8 cellular contexts compared by ENCODE assay signal in the genomic region with DNA sequence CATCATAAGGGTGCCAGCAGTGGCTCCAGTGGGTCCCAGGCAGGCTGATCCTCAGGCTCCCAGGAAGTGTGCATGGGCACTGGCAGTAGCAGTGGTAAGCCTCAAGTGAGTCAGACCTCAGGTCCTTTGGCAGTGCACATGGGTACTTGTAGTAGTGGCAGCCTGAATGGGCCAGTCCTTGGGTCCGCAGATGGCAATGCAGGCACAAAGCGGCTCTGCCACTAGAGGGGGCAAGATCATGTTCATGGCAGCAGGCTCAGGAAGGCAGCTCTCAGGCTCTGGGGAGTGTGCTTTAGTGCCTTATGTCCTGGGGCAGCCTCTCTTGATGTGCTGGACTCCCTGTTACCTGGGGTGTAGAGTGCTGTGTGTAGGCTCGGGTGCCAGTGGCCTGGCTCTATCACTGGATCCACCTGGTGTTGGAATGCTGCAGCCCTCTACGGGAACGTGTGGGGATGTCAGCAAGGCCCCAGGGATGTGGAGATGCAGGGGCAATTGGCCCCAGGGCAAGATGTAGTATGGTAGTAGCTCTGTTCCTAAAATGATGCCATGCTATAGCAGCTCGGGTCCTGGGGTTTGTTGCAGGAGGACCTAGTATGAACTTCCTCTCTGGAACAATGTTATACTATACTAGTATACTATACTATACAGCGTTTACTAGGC. TPM values are rescaled to one million over a fixed set of nuclear protein-coding genes. Genes with fewer than 3 reads are reported as not detected.
DNase-seq lines count a peak whose midpoint lies in the region; ATAC-seq and TF ChIP-seq lines count a peak whose summit lies in the region.

No MANE protein-coding gene starts in this region.

- H3K79me2 ChIP-seq in hepatocyte = no peaks in the 10 kb centered on the region

- peak; percentile 72 for TF ChIP-seq CTCF in LNCaP clone FGC (IDR thresholded peaks at IDR 0.05; ENCODE audit: control insufficient read depth, extremely low read depth, insufficient read depth)
- TF ChIP-seq CTCF in hepatocyte (IDR thresholded peaks at IDR 0.05; ENCODE audit: poor library complexity) = peak; percentile 50

- no peaks in the 10 kb centered on the region for H3K4me1 ChIP-seq in hepatocyte (ENCODE audit: insufficient read depth)

- H3K4me2 ChIP-seq in hepatocyte = no peak overlapping the region

- no peaks in the 10 kb centered on the region for H4K20me1 ChIP-seq in hepatocyte (ENCODE audit: insufficient read depth, poor library complexity, severe bottlenecking)

- H3K27ac Mint-ChIP-seq in activated naive CD8-positive, alpha-beta T cell treated with anti-CD3 and anti-CD28 coated beads, Interleukin-2, amount 50 U/mL, for 24 hours = no peak overlapping the region

- H3K9me3 Mint-ChIP-seq in activated naive CD8-positive, alpha-beta T cell treated with anti-CD3 and anti-CD28 coated beads, Interleukin-2, amount 50 U/mL, for 24 hours = no peaks in the 10 kb centered on the region

- ATAC-seq in activated naive CD8-positive, alpha-beta T cell treated with anti-CD3 and anti-CD28 coated beads, Interleukin-2, amount 50 U/mL, for 24 hours = peak; percentile 82

- H3K27ac ChIP-seq in hepatocyte = no peak overlapping the region

- WGBS in hepatocyte (ENCODE audit: low lambda C conversion rate, missing lambda C conversion rate) = 61% methylated on average over 7 of the region's 7 CpGs

- H3K36me3 Mint-ChIP-seq in activated naive CD8-positive, alpha-beta T cell treated with anti-CD3 and anti-CD28 coated beads, Interleukin-2, amount 50 U/mL, for 24 hours (ENCODE audit: low read depth) = peaks cover 2% of the 10 kb centered on the region

- no peak overlapping the region for H2AFZ ChIP-seq in hepatocyte

- H3K4me3 ChIP-seq in LNCaP clone FGC (ENCODE audit: low read depth, low read length) = no peak overlapping the region
- no peak overlapping the region for H3K4me3 ChIP-seq in hepatocyte

- no peaks in the 10 kb centered on the region for H3K36me3 ChIP-seq in hepatocyte (replicated peaks; ENCODE audit: insufficient read depth, low read depth)

- no peak overlapping the region for H3K4me3 Mint-ChIP-seq in activated naive CD8-positive, alpha-beta T cell treated with anti-CD3 and anti-CD28 coated beads, Interleukin-2, amount 50 U/mL, for 24 hours

- no peaks in the 10 kb centered on the region for H3K9me2 ChIP-seq in hepatocyte (replicated peaks; ENCODE audit: insufficient read depth)

- peak; percentile 26 for DNase-seq in GM04504 (ENCODE audit: low read depth)
- DNase-seq in LNCaP clone FGC (ENCODE audit: low read depth) = peak; percentile 22
- peak; percentile 18 for DNase-seq in SKM-1 (lab: John Stamatoyannopoulos, UW; ENCODE audit: unreplicated experiment)
- peak; percentile 70 for DNase-seq in activated naive CD8-positive, alpha-beta T cell treated with anti-CD3 and anti-CD28 coated beads, Interleukin-2, amount 50 U/mL, for 24 hours
- peak; percentile 71 for DNase-seq in hepatocyte (ENCODE audit: low spot score)
- DNase-seq in stimulated activated CD4-positive, alpha-beta T cell treated with anti-CD3 and anti-CD28 coated beads, Interleukin-2, amount 100 ng/mL, for 24 hours = peak; percentile 69 to 73
- DNase-seq in GF-D8 (lab: John Stamatoyannopoulos, UW) = no peak
- DNase-seq in DMS79 (lab: John Stamatoyannopoulos, UW) = no peak

- H3K27me3 Mint-ChIP-seq in activated naive CD8-positive, alpha-beta T cell treated with anti-CD3 and anti-CD28 coated beads, Interleukin-2, amount 50 U/mL, for 24 hours = no peaks in the 10 kb centered on the region

- H3K9me3 ChIP-seq in hepatocyte (ENCODE audit: low read depth) = no peaks in the 10 kb centered on the region

- no peaks in the 10 kb centered on the region for H3K4me1 Mint-ChIP-seq in activated naive CD8-positive, alpha-beta T cell treated with anti-CD3 and anti-CD28 coated beads, Interleukin-2, amount 50 U/mL, for 24 hours

- no peaks in the 10 kb centered on the region for H3K27me3 ChIP-seq in hepatocyte

RNA-seq across cellular contexts. Expression of gene ACSM3, which starts 11.0 kb away (rescaled TPM):
- 26.5 and 46.7 TPM in 2 replicates for total RNA-seq in hepatocyte
- 14.5 and 18.9 TPM in 2 replicates for polyA plus RNA-seq in hepatocyte

RNA-seq across cellular contexts. Expression of gene ERI2, which starts 31.4 kb away (rescaled TPM):
- total RNA-seq in hepatocyte = 20.8 and 26.9 TPM in 2 replicates
- polyA plus RNA-seq in hepatocyte = 6.9 and 19.1 TPM in 2 replicates

RNA-seq across cellular contexts. Expression of gene REXO5, which starts 31.5 kb away (rescaled TPM):
- total RNA-seq in hepatocyte = 3.6 and 9.4 TPM in 2 replicates
- polyA plus RNA-seq in hepatocyte = 2.9 and 3.5 TPM in 2 replicates

RNA-seq across cellular contexts. Expression of gene THUMPD1, which starts 33.2 kb away (rescaled TPM):
- 42.7 and 51.6 TPM in 2 replicates for total RNA-seq in hepatocyte
- polyA plus RNA-seq in hepatocyte = 27.3 and 27.7 TPM in 2 replicates

Comparison
In these comparisons a context has a peak if more than half of its experiments do, and no peak if none do; other contexts are left out.
1. DNase-seq: peak in GM04504 (single experiment), LNCaP clone FGC (single experiment), SKM-1 (single experiment), activated naive CD8-positive, alpha-beta T cell treated with anti-CD3 and anti-CD28 coated beads, Interleukin-2, amount 50 U/mL, for 24 hours (single experiment), hepatocyte (single experiment) and stimulated activated CD4-positive, alpha-beta T cell treated with anti-CD3 and anti-CD28 coated beads, Interleukin-2, amount 100 ng/mL, for 24 hours (2 of 2); none in GF-D8 (single experiment) and DMS79 (single experiment).